Comparison of ENCODE assay signal across 1 cellular context in genomic region chr1:111904478-111905218, GRCh38.
A peak's percentile ranks its signal among the peaks of the same experiment; 100 is the strongest.
TF ChIP-seq lines count a peak whose summit lies in the region.

No MANE protein-coding gene starts in this region.

TF ChIP-seq in K562, 482 proteins besides CTCF, POLR2A, EP300 and RAD21 (continued from another document):
- TF ChIP-seq YY1 (IDR thresholded peaks at IDR 0.05; ENCODE audit: borderline replicate concordance in 1 of 3, control insufficient read depth in 1 of 3, extremely low read depth in 1 of 3, insufficient read depth in 3 of 3, insufficient read length in 1 of 3, insufficient replicate concordance in 2 of 3, low read depth in 1 of 3, low read length in 2 of 3): no peak
- TF ChIP-seq ZBTB11 (CRISPR knock-in tag; IDR thresholded peaks at IDR 0.05): 0 out of 6 replicates have a peak, but pooled peaks of 1 of the 3 experiments have one; percentile 42
- TF ChIP-seq, protein P1, sequence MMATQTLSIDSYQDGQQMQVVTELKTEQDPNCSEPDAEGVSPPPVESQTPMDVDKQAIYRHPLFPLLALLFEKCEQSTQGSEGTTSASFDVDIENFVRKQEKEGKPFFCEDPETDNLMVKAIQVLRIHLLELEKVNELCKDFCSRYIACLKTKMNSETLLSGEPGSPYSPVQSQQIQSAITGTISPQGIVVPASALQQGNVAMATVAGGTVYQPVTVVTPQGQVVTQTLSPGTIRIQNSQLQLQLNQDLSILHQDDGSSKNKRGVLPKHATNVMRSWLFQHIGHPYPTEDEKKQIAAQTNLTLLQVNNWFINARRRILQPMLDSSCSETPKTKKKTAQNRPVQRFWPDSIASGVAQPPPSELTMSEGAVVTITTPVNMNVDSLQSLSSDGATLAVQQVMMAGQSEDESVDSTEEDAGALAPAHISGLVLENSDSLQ (IDR thresholded peaks at IDR 0.05): 0 out of 2 replicates have a peak, but pooled peaks have one; percentile 11
